ENCODE assay signal across 13 cellular contexts in genomic region chr4:52638717-52639116, GRCh38. TPM values are rescaled to one million over a fixed set of nuclear protein-coding genes. Genes with fewer than 3 reads are reported as not detected.
DNase-seq lines count a peak whose midpoint lies in the region; ATAC-seq and TF ChIP-seq lines count a peak whose summit lies in the region.
"Had no signal": no experiment of that assay in that cellular context is flagged by ENCODE, and none has a peak within 500 bp of the region (broad histone marks: within the 10 kb centered on the region; RNA-seq: fewer than 3 reads in every experiment).

No MANE protein-coding gene starts in this region.

- H3K27me3 ChIP-seq in DOHH2 (ENCODE audit: control insufficient read depth, low read length): no peaks in the 10 kb centered on the region
- H3K27me3 ChIP-seq in OCI-LY3 (ENCODE audit: low read depth, low read length): no peaks in the 10 kb centered on the region
- H3K27me3 ChIP-seq in ascending aorta: no peaks in the 10 kb centered on the region
- H3K27me3 ChIP-seq: Peyer's patch, vagina had no signal

- H3K4me3 ChIP-seq in DOHH2 (ENCODE audit: low read length) (no peak overlapping the region), OCI-LY3 (ENCODE audit: low read length) (no peak overlapping the region), coronary artery (no peak overlapping the region), ascending aorta (no peak overlapping the region)
- H3K4me3 ChIP-seq: Peyer's patch, vagina had no signal

- H3K27ac ChIP-seq in DOHH2 (ENCODE audit: low read depth, low read length) (no peak overlapping the region), OCI-LY3 (ENCODE audit: low read length) (no peak overlapping the region), coronary artery (no peak overlapping the region), ascending aorta (no peak overlapping the region)
- H3K27ac ChIP-seq: Peyer's patch, vagina, VCaP had no signal

- H3K4me2 ChIP-seq in DOHH2 (ENCODE audit: low read length) (peak overlapping the region; percentile 37), OCI-LY3 (ENCODE audit: low read length) (peak overlapping the region; percentile 48)

- H3K79me2 ChIP-seq in DOHH2 (ENCODE audit: control insufficient read depth, low read length): peaks cover 89% of the 10 kb centered on the region
- H3K79me2 ChIP-seq in OCI-LY3 (ENCODE audit: low read length): peaks cover 69% of the 10 kb centered on the region

- ATAC-seq in GM21381 (IDR thresholded peaks at IDR 0.05; ENCODE audit: unreplicated experiment) (peak; percentile 57), HG03135 (IDR thresholded peaks at IDR 0.05; ENCODE audit: unreplicated experiment) (peak; percentile 55)
- ATAC-seq: activated T-helper 17 cell treated with anti-CD3 and anti-CD28 coated beads, Interleukin-2, amount 50 U/mL, for 72 hours had no signal

- TF ChIP-seq CTCF in DOHH2 (IDR thresholded peaks at IDR 0.05; ENCODE audit: low read depth, low read length, poor library complexity, severe bottlenecking) (no peak), OCI-LY3 (IDR thresholded peaks at IDR 0.05; ENCODE audit: low read depth, low read length) (no peak), coronary artery (IDR thresholded peaks at IDR 0.05) (no peak), GM13976 (IDR thresholded peaks at IDR 0.05; ENCODE audit: borderline replicate concordance, control extremely low read depth, extremely low read depth, insufficient read depth, missing control alignments) (no peak), ascending aorta (IDR thresholded peaks at IDR 0.05) (no peak)

- in situ Hi-C loops in GM13976 (cut with MboI; ENCODE audit: low sequenced_read_pairs, unreplicated experiment): no loop called here

- H3K9me3 ChIP-seq in DOHH2 (ENCODE audit: control insufficient read depth, insufficient read depth, low read length) (no peaks in the 10 kb centered on the region), OCI-LY3 (ENCODE audit: insufficient read depth, low read length) (no peaks in the 10 kb centered on the region), ascending aorta (no peaks in the 10 kb centered on the region)
- H3K9me3 ChIP-seq: Peyer's patch, vagina had no signal

- H3K4me1 ChIP-seq in DOHH2 (ENCODE audit: control insufficient read depth, low read length) (peaks cover 18% of the 10 kb centered on the region), OCI-LY3 (ENCODE audit: low read length) (peaks cover 78% of the 10 kb centered on the region), ascending aorta (peaks cover 0 to 40% of the 10 kb centered on the region in 2 donors)

- H3K36me3 ChIP-seq in DOHH2 (ENCODE audit: control insufficient read depth, low read length): 0 out of 2 replicates have a peak, but pooled peaks cover 4% of the 10 kb centered on the region
- H3K36me3 ChIP-seq in OCI-LY3 (replicated peaks; ENCODE audit: low read depth, low read length): peaks cover 19% of the 10 kb centered on the region
- H3K36me3 ChIP-seq in ascending aorta: no peaks in the 10 kb centered on the region
- H3K36me3 ChIP-seq: Peyer's patch, vagina had no signal

- intact Hi-C loops in ascending aorta (cut with DNase I): no loop called here

- peaks cover 3% of the 10 kb centered on the region; the same call in 1 of the 2 replicates for H3F3A ChIP-seq in DOHH2 (ENCODE audit: control insufficient read depth, insufficient read depth)

- DNase-seq in coronary artery (ENCODE audit: low spot score) (no peak), putamen (ENCODE audit: low spot score) (no peak), GM13976 (ENCODE audit: low spot score) (no peak), ascending aorta (ENCODE audit: low spot score in 2 of 2) (no peak)
- DNase-seq: NCI-H1436, Peyer's patch had no signal

- no peaks in the 10 kb centered on the region for H3K9me2 ChIP-seq in DOHH2 (replicated peaks; ENCODE audit: control insufficient read depth, low read length)

- H4K20me1 ChIP-seq in DOHH2 (ENCODE audit: control insufficient read depth, insufficient read depth, low read depth, low read length) (peaks cover 3% of the 10 kb centered on the region; the same call in 1 of the 2 replicates), OCI-LY3 (ENCODE audit: insufficient read depth, low read length) (no peaks in the 10 kb centered on the region)

- H3K9ac ChIP-seq in OCI-LY3 (ENCODE audit: low read length): no peak overlapping the region

- H2AFZ ChIP-seq in OCI-LY3 (ENCODE audit: low read depth, low read length): no peak overlapping the region

RNA-seq across cellular contexts. Expression of gene USP46, which starts 20.4 kb away (rescaled TPM):
- 7.5 TPM for total RNA-seq in ascending aorta
